19 cellular contexts compared by ENCODE assay signal in the genomic region with DNA sequence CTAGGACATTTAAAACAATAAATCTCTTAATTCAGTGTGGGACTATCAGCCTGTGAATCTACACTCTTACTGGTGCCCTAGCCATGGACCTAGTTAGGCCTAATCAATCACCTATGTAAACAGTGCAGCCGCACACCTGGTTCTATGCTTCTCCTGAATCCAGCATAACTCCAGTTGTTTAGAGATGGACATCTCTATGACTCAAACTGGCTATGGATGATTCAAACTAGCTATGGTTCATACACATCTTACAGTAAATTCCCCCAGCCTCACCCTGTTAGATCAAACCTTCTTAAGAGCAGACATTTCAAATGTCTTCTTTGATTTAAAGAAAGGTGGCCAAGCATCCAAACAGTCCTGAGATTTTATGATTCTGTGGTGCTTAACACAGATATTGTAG.
"Had no signal": no experiment of that assay in that cellular context is flagged by ENCODE, and none has a peak within 500 bp of the region (broad histone marks: within the 10 kb centered on the region; RNA-seq: fewer than 3 reads in every experiment).

No MANE protein-coding gene starts in this region.

- H3K9me3 ChIP-seq: esophagus squamous epithelium, mucosa of descending colon, neutrophil, right atrium auricular region, sigmoid colon, stomach, thoracic aorta, transverse colon had no signal

- H3K27ac Mint-ChIP-seq: dendritic cell treated with granulocyte-macrophage colony-stimulating factor and Interleukin-4, amounts not matched to agents 40 ng/mL and 50 ng/mL, for 4 days; effector memory CD8-positive, alpha-beta T cell had no signal

- H3K27me3 Mint-ChIP-seq: dendritic cell treated with granulocyte-macrophage colony-stimulating factor and Interleukin-4, amounts not matched to agents 40 ng/mL and 50 ng/mL, for 4 days; naive thymus-derived CD8-positive, alpha-beta T cell had no signal

- H3K9me3 Mint-ChIP-seq: effector memory CD8-positive, alpha-beta T cell had no signal

- ATAC-seq: effector memory CD8-positive, alpha-beta T cell; left colon; mucosa of descending colon; naive thymus-derived CD8-positive, alpha-beta T cell had no signal

- H3K4me1 Mint-ChIP-seq: naive thymus-derived CD8-positive, alpha-beta T cell had no signal

- H3K27me3 ChIP-seq: esophagus squamous epithelium, hepatocyte, neutrophil, right atrium auricular region, sigmoid colon, stomach, transverse colon had no signal

- H3K4me1 ChIP-seq: esophagus squamous epithelium, right atrium auricular region, sigmoid colon, stomach, transverse colon had no signal

- H3K4me3 ChIP-seq: esophagus squamous epithelium, hepatocyte, mucosa of descending colon, right atrium auricular region, sigmoid colon, skin epidermis, stomach, thoracic aorta, transverse colon had no signal

- H3K4me3 Mint-ChIP-seq: dendritic cell treated with granulocyte-macrophage colony-stimulating factor and Interleukin-4, amounts not matched to agents 40 ng/mL and 50 ng/mL, for 4 days; effector memory CD8-positive, alpha-beta T cell; naive thymus-derived CD8-positive, alpha-beta T cell had no signal

- H3K36me3 ChIP-seq: esophagus squamous epithelium, neutrophil, right atrium auricular region, sigmoid colon, thoracic aorta, transverse colon had no signal

- H3K27ac ChIP-seq: esophagus squamous epithelium, hepatocyte, neutrophil, right atrium auricular region, sigmoid colon, skin epidermis, stomach, thoracic aorta, transverse colon had no signal

- DNase-seq: effector memory CD8-positive, alpha-beta T cell; esophagus squamous epithelium; kidney; left colon; mucosa of descending colon; naive thymus-derived CD8-positive, alpha-beta T cell; posterior cingulate gyrus; sigmoid colon; stimulated activated CD4-positive, alpha-beta T cell treated with anti-CD3 and anti-CD28 coated beads, Interleukin-2, amount 100 ng/mL, for 24 hours; stimulated activated naive CD4-positive, alpha-beta T cell; stomach; substantia nigra; transverse colon had no signal
